In the genomic region with DNA sequence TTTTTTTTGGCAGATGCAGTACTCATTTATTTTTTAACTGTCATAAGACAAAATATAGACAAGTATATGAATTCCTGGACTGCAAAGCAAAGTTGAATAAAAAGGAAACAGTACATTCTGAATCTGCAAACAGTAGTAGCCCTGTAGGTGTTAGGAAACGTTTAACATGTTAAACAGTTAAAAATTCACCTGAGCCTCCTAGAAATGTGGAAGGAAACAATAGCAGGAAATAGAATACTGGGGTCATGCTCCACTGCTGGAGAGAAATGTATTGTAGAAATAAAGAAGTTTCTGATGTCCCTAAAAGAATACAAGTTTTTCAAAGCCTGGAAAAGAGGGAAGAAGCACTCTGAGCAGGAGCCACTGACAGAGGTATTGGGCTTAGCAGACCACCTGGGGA, we compare ENCODE assay signal across 26 cellular contexts.
"Had no signal": no experiment of that assay in that cellular context is flagged by ENCODE, and none has a peak within 500 bp of the region (broad histone marks: within the 10 kb centered on the region; RNA-seq: fewer than 3 reads in every experiment).

No MANE protein-coding gene starts in this region.

- H3K27me3 ChIP-seq: MG63, Peyer's patch, SJCRH30 had no signal

- ATAC-seq: K562, Right ventricle myocardium inferior, SK-N-SH treated with all-trans-retinoic acid at 6 μM for 48 hours had no signal

- H2AFZ ChIP-seq: PC-9 had no signal

- H3K27ac Mint-ChIP-seq: IgD-negative memory B cell had no signal

- H3K27me3 Mint-ChIP-seq: IgD-negative memory B cell had no signal

- H3K4me3 ChIP-seq: K562, MG63, PC-9, Peyer's patch, SJCRH30 had no signal

- H3K4me3 Mint-ChIP-seq: IgD-negative memory B cell had no signal

- H3K9me3 ChIP-seq: MG63, Peyer's patch, SJCRH30 had no signal

- H3K4me1 ChIP-seq: Peyer's patch, SJCRH30 had no signal

- H3K36me3 Mint-ChIP-seq: IgD-negative memory B cell had no signal

- H3K27ac ChIP-seq: HL-60, KMS-11, PC-9, Peyer's patch, SJCRH30 had no signal

- H3K9ac ChIP-seq: KMS-11 had no signal

- H3K36me3 ChIP-seq: MG63, Peyer's patch, SJCRH30 had no signal

- H3K4me2 ChIP-seq: KMS-11, PC-9 had no signal

- DNase-seq: MG63, NCI-H1092, NCI-H1105 treated with DMSO at 0.1 percent for 48 hours, NCI-H1417 treated with DMSO at 0.1 percent for 48 hours, NCI-H146, NCI-H187, NCI-H2029, NCI-H2081 treated with DMSO at 0.1 percent for 48 hours, NCI-H2171, NCI-H226, NCI-H446, NCI-H510A, NCI-H524 treated with DMSO at 0.1 percent for 48 hours, NCI-H69, NCI-H774, PC-9, Peyer's patch, SHP77 treated with DMSO at 0.1 percent for 48 hours, SJCRH30, T-helper 1 cell had no signal
